1 cellular context compared by ENCODE assay signal in genomic region chr10:88897019-88897853, GRCh38.
TF ChIP-seq lines count a peak whose summit lies in the region.

No MANE protein-coding gene starts in this region.

TF ChIP-seq in IMR-90, 13 proteins besides CTCF, POLR2A, EP300 and RAD21 (continued from another document):
- no peak for TF ChIP-seq ELK1 (IDR thresholded peaks at IDR 0.05; ENCODE audit: borderline replicate concordance, low read depth, low read length)
